ENCODE assay signal across 16 cellular contexts in the genomic region with DNA sequence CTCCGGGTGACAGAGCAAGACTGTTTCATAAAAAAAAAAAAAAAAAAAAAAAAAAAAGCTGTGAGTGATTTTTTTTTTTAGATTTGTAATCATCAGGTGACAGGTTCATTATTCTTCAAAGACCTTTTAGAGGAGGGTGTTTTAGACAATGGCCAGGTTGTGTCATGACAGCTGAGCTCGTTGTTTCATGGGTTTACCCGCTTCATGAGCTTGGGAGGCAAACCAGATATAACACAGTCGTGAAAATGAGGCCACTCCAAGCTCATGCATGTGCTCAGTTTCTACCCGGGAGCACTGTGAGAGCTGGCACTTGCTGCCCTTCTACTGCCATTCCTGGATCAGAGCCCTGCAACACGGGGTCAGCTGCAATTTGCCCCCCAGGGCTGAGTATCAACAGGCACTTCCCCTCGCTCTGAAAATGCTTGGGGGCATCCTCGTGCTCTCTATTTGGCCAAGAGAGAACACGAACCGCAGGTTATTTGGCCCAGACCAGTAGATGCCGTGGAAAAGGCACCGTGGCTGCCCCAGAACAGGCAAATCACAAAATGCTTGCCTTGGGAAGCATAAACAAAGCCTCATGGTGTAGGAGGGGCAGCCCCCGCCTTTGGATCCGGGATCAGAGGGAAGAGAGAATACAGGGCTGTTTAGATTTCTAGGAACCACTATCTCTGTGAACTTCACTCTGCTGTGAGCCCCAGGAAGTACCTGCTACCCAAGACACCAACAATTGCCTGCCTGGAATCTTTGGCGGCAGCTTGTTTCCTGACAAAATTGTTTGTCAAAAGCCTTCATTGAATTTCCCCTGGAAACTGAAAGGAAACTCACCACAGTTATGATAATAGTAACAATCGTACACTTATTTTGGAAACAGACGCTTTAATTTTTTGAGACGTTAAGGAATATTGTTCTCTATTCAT.
DNase-seq lines count a peak whose midpoint lies in the region; ATAC-seq and TF ChIP-seq lines count a peak whose summit lies in the region.
"Had no signal": no experiment of that assay in that cellular context is flagged by ENCODE, and none has a peak within 500 bp of the region (broad histone marks: within the 10 kb centered on the region; RNA-seq: fewer than 3 reads in every experiment).

No MANE protein-coding gene starts in this region.

- H2BK20ac ChIP-seq in IMR-90 (ENCODE audit: low read depth, low read length) = peak overlapping the region; percentile 69

- peaks cover 0 to 11% of the 10 kb centered on the region in 2 experiments; a peak in 1 of 4 replicates for H3K79me1 ChIP-seq in IMR-90 (ENCODE audit: low read depth in 1 of 2, low read length in 2 of 2)

- TF ChIP-seq CTCF in IMR-90 (conservative IDR thresholded peaks at IDR 0.05; ENCODE audit: low read depth, low read length) = no peak
- TF ChIP-seq CTCF in smooth muscle cell (IDR thresholded peaks at IDR 0.05; ENCODE audit: borderline replicate concordance, insufficient read depth, poor library complexity, severe bottlenecking) = no peak
- no peak for TF ChIP-seq CTCF in A673 (conservative IDR thresholded peaks at IDR 0.05; ENCODE audit: low read depth, low read length)

- dilution Hi-C loops in IMR-90 (cut with HindIII; ENCODE audit: low sequenced_read_pairs, unreplicated experiment) = no loop called here

- BruUV-seq in IMR-90 (replicated peaks; lab: Mats Ljungman, UMichigan) = no TSS peak
- BruUV-seq in A673 (replicated peaks; lab: Mats Ljungman, UMichigan) = no TSS peak

- H3K27ac ChIP-seq in IMR-90 (ENCODE audit: insufficient read depth, low read length) (peak overlapping the region; percentile 39), smooth muscle cell (ENCODE audit: low read depth) (no peak overlapping the region), A673 (ENCODE audit: low read depth, low read length, poor library complexity, severe bottlenecking) (no peak overlapping the region)
- H3K27ac ChIP-seq: prostate gland had no signal

- H3K18ac ChIP-seq in IMR-90 (ENCODE audit: low read depth, low read length) = peak overlapping the region; percentile 92

- H3K36me3 ChIP-seq in IMR-90 (ENCODE audit: control insufficient read depth, insufficient read depth, low read length) (no peaks in the 10 kb centered on the region), smooth muscle cell (ENCODE audit: low read depth) (no peaks in the 10 kb centered on the region), A673 (ENCODE audit: insufficient read depth, low read length, poor library complexity, severe bottlenecking) (no peaks in the 10 kb centered on the region)
- H3K36me3 ChIP-seq: left lung, prostate gland, SJCRH30 had no signal

- peak overlapping the region; percentile 78 for H2AK9ac ChIP-seq in IMR-90 (replicated peaks; ENCODE audit: low read depth, low read length, poor library complexity)

- H3F3A ChIP-seq in smooth muscle cell (ENCODE audit: low read depth) = no peaks in the 10 kb centered on the region

- H3K14ac ChIP-seq in IMR-90 (replicated peaks; ENCODE audit: low read depth, low read length) = peak overlapping the region; percentile 91; the same call in 1 of the 2 replicates

- H3K9ac ChIP-seq in IMR-90 (ENCODE audit: low read depth, low read length) = peak overlapping the region; percentile 32
- H3K9ac ChIP-seq in smooth muscle cell (ENCODE audit: low read depth) = no peak overlapping the region

- POLR2A ChIA-PET in IMR-90 (lab: Charles Lee; ENCODE audit: unreplicated experiment) (no interaction called here), A673 (lab: Charles Lee; ENCODE audit: low non-redundant PET) (no interaction called here)

- peaks cover 15% of the 10 kb centered on the region for H3K4me1 ChIP-seq in IMR-90 (ENCODE audit: control insufficient read depth, insufficient read depth, low read length)
- H3K4me1 ChIP-seq in smooth muscle cell (ENCODE audit: low read depth) = no peaks in the 10 kb centered on the region
- no peaks in the 10 kb centered on the region for H3K4me1 ChIP-seq in A673 (ENCODE audit: insufficient read depth, low read length, poor library complexity, severe bottlenecking)
- H3K4me1 ChIP-seq: left lung, prostate gland had no signal

- H3K23ac ChIP-seq in IMR-90 (ENCODE audit: low read depth, low read length) = peak overlapping the region; percentile 80

- H3K4me3 ChIP-seq in IMR-90 (ENCODE audit: insufficient read depth, low read depth, low read length) (no peak overlapping the region), smooth muscle cell (no peak overlapping the region), A673 (ENCODE audit: low read depth, low read length, poor library complexity, severe bottlenecking) (no peak overlapping the region)
- H3K4me3 ChIP-seq: left lung, prostate gland, SJCRH30 had no signal

- H3K27me3 ChIP-seq in IMR-90 (ENCODE audit: control insufficient read depth, insufficient read depth, low read length) (no peaks in the 10 kb centered on the region), smooth muscle cell (ENCODE audit: low read depth) (no peaks in the 10 kb centered on the region), A673 (replicated peaks; ENCODE audit: insufficient read depth, low read depth, low read length, poor library complexity) (peaks cover 7% of the 10 kb centered on the region)
- H3K27me3 ChIP-seq: left lung, SJCRH30 had no signal

- peak overlapping the region; percentile 97; the same call in 2 of the 3 replicates for H2BK15ac ChIP-seq in IMR-90 (ENCODE audit: low read depth, low read length)

- peak overlapping the region; percentile 91 for H3K4ac ChIP-seq in IMR-90 (ENCODE audit: low read depth, low read length)

- CTCF ChIA-PET in IMR-90 (lab: Yijun Ruan, JAX) = interaction anchor here (0.6 kb wide), 1 partner anchor 115 kb away, joined by 3 read pairs; no protein-coding TSS in a partner anchor
- CTCF ChIA-PET in A673 (lab: Charles Lee) = no interaction called here

- intact Hi-C loops in IMR-90 (cut with micrococcal nuclease) (no loop called here), A673 (cut with micrococcal nuclease; ENCODE audit: unreplicated experiment) (no loop called here)

- H3K4me2 ChIP-seq in IMR-90 (ENCODE audit: low read depth, low read length) = peak overlapping the region; percentile 16; the same call in 1 of the 2 replicates
- peak overlapping the region; percentile 41 for H3K4me2 ChIP-seq in smooth muscle cell

- in situ Hi-C loops in IMR-90 (cut with MboI; ENCODE audit: low sequenced_read_pairs) = no loop called here

- H3K9me3 ChIP-seq in IMR-90 (ENCODE audit: control insufficient read depth, insufficient read depth, low read length) = no peaks in the 10 kb centered on the region
- H3K9me3 ChIP-seq in smooth muscle cell (replicated peaks; ENCODE audit: low read depth) = no peaks in the 10 kb centered on the region
- H3K9me3 ChIP-seq in A673 (ENCODE audit: low read depth, low read length, poor library complexity, severe bottlenecking) = no peaks in the 10 kb centered on the region
- H3K9me3 ChIP-seq: left lung, prostate gland, SJCRH30 had no signal

- H4K8ac ChIP-seq in IMR-90 (ENCODE audit: low read depth in 2 of 2, low read length in 2 of 2) = peak overlapping the region; percentile 89 to 98

- TF ChIP-seq RAD21 in IMR-90 (IDR thresholded peaks at IDR 0.05; ENCODE audit: low read length) = no peak

- H4K5ac ChIP-seq in IMR-90 (ENCODE audit: low read depth, low read length) = peak overlapping the region; percentile 3

- ATAC-seq in IMR-90 (ENCODE audit: low read depth) (no peak), left lobe of liver (peak; percentile 38)
- ATAC-seq: left lung had no signal

- H4K20me1 ChIP-seq in IMR-90 (ENCODE audit: insufficient read depth, low read length) (no peaks in the 10 kb centered on the region), smooth muscle cell (ENCODE audit: low read depth) (no peaks in the 10 kb centered on the region)

- H4K91ac ChIP-seq in IMR-90 (ENCODE audit: insufficient read depth, low read depth, low read length) = peak overlapping the region; percentile 82

- peak overlapping the region; percentile 92 for H2AK5ac ChIP-seq in IMR-90 (ENCODE audit: low read depth, low read length)

- peak overlapping the region; percentile 95 for H2BK120ac ChIP-seq in IMR-90 (ENCODE audit: low read depth, low read length)

- no peaks in the 10 kb centered on the region for H3K79me2 ChIP-seq in smooth muscle cell (ENCODE audit: low read depth)

- peak overlapping the region; percentile 91 for H2BK5ac ChIP-seq in IMR-90 (ENCODE audit: low read depth, low read length, poor library complexity, severe bottlenecking)

- no peak for TF ChIP-seq POLR2A in IMR-90 (IDR thresholded peaks at IDR 0.05; ENCODE audit: low read depth, low read length)

- no peak for DNase-seq in IMR-90
- DNase-seq in cerebellar cortex (ENCODE audit: low spot score) = peak; percentile 61
- no peak for DNase-seq in left lobe of liver (ENCODE audit: low spot score)
- DNase-seq in smooth muscle cell (lab: John Stamatoyannopoulos, UW; ENCODE audit: unreplicated experiment) = no peak
- DNase-seq in OCI-M1 (lab: John Stamatoyannopoulos, UW) = no peak
- DNase-seq in NCI-H2107 treated with DMSO at 0.1 percent for 48 hours (lab: John Stamatoyannopoulos, UW; ENCODE audit: unreplicated experiment) = no peak
- no peak for DNase-seq in A673 (ENCODE audit: low spot score)
- DNase-seq: activated CD4-positive, alpha-beta T cell treated with anti-CD3 and anti-CD28 coated beads for 48 hours; activated CD8-positive, alpha-beta memory T cell treated with anti-CD3 and anti-CD28 coated beads, Interleukin-2, amount 50 U/mL, for 48 hours; AML-193; H7; left lung; naive B cell; NCI-H146; SJCRH30 had no signal

- 51% methylated on average over 8 of the region's 18 CpGs; no CpG with 5 or more reads in 1 of the 2 experiments for WGBS in IMR-90 (ENCODE audit: extremely low coverage in 2 of 2, insufficient read length in 1 of 2), 2 experiments
- WGBS in smooth muscle cell (ENCODE audit: low lambda C conversion rate) = 78% methylated on average over 18 of the region's 18 CpGs

- H3K56ac ChIP-seq in IMR-90 (ENCODE audit: extremely low read depth, insufficient read depth, low read length) = no peak overlapping the region; the same call in 1 of the 2 replicates

- H3K9me1 ChIP-seq in IMR-90 (ENCODE audit: insufficient read depth, low read length) = peaks cover 12% of the 10 kb centered on the region

- H2AFZ ChIP-seq in IMR-90 (replicated peaks; ENCODE audit: low read length, poor library complexity) (peak overlapping the region; percentile 75), smooth muscle cell (ENCODE audit: low read depth) (no peak overlapping the region)

TF ChIP-seq in IMR-90, 13 proteins besides CTCF, POLR2A, EP300 and RAD21 (continues in another document):
- TF ChIP-seq RFX5 (IDR thresholded peaks at IDR 0.05; ENCODE audit: low read depth, low read length) (no peak), CHD1 (IDR thresholded peaks at IDR 0.05; ENCODE audit: low read depth, low read length) (no peak), CEBPB (IDR thresholded peaks at IDR 0.05; ENCODE audit: low read depth, low read length) (no peak), MXI1 (IDR thresholded peaks at IDR 0.05; ENCODE audit: borderline replicate concordance, low read depth, low read length) (no peak)
